In genomic region chr3:62479276-62479675, GRCh38 we compare ENCODE assay signal across 21 cellular contexts.
"Had no signal": no experiment of that assay in that cellular context is flagged by ENCODE, and none has a peak within 500 bp of the region (broad histone marks: within the 10 kb centered on the region; RNA-seq: fewer than 3 reads in every experiment).

No MANE protein-coding gene starts in this region.

- H3K4me3 Mint-ChIP-seq: IgD-negative memory B cell had no signal

- H3K27me3 Mint-ChIP-seq: IgD-negative memory B cell had no signal

- H3K4me2 ChIP-seq: KMS-11 had no signal

- H3K27ac ChIP-seq: HL-60, KMS-11, RWPE1 had no signal

- H3K4me3 ChIP-seq: K562 had no signal

- ATAC-seq: K562, Panc1, PC-3 had no signal

- H3K4me1 Mint-ChIP-seq: IgD-negative memory B cell had no signal

- DNase-seq: Kasumi-1, MM.1S, MV-4-11, NCI-H1048, NCI-H1105, NCI-H1436 treated with DMSO at 0.1 percent for 48 hours, NCI-H187, NCI-H2029, NCI-H2081 treated with DMSO at 0.1 percent for 48 hours, NCI-H2171, NCI-H524, NCI-H526 treated with DMSO at 0.1 percent for 48 hours, NCI-H774, PC-3, SHP77 had no signal

- H3K9me3 Mint-ChIP-seq: IgD-negative memory B cell had no signal
